ENCODE assay signal across 8 cellular contexts in genomic region chr17:61139219-61139618, GRCh38.
DNase-seq lines count a peak whose midpoint lies in the region; ATAC-seq, FAIRE-seq and TF ChIP-seq lines count a peak whose summit lies in the region.

No MANE protein-coding gene starts in this region.

- intact Hi-C loops in left colon (cut with DNase I, micrococcal nuclease) (no loop called here), vagina (cut with DNase I) (no loop called here)

- peak overlapping the region; percentile 82 for H3K27ac Mint-ChIP-seq in activated T-cell treated with anti-CD3 and anti-CD28 coated beads, Interleukin-2, amount 50 U/mL, for 24 hours

- H3K27me3 ChIP-seq in upper lobe of left lung (no peaks in the 10 kb centered on the region), vagina (no peaks in the 10 kb centered on the region)

- TF ChIP-seq CTCF in upper lobe of left lung (IDR thresholded peaks at IDR 0.05) (no peak), vagina (IDR thresholded peaks at IDR 0.05) (no peak)

- TF ChIP-seq EP300 in upper lobe of left lung (IDR thresholded peaks at IDR 0.05) = no peak

- H3K4me3 ChIP-seq in upper lobe of left lung (no peak overlapping the region), vagina (no peak overlapping the region)

- no peak for TF ChIP-seq POLR2A in GM12891 (IDR thresholded peaks at IDR 0.05; ENCODE audit: low read depth, low read length)
- no peak for TF ChIP-seq POLR2A in upper lobe of left lung (IDR thresholded peaks at IDR 0.05)
- no peak for TF ChIP-seq POLR2A in vagina (IDR thresholded peaks at IDR 0.05)

- 19 to 21% methylated on average over 4 of the region's 4 CpGs for WGBS in upper lobe of left lung, 2 donors

- no peaks in the 10 kb centered on the region for H3K27me3 Mint-ChIP-seq in activated T-cell treated with anti-CD3 and anti-CD28 coated beads, Interleukin-2, amount 50 U/mL, for 24 hours

- H3K4me1 ChIP-seq in upper lobe of left lung (peaks cover 9 to 16% (median 14%) of the 10 kb centered on the region in 4 donors), vagina (peaks cover 11% of the 10 kb centered on the region)

- in situ Hi-C loops in G401 (cut with HindIII; ENCODE audit: low sequenced_read_pairs) = no loop called here

- H3K36me3 Mint-ChIP-seq in activated T-cell treated with anti-CD3 and anti-CD28 coated beads, Interleukin-2, amount 50 U/mL, for 24 hours (ENCODE audit: low read depth) = no peaks in the 10 kb centered on the region

- H3K27ac ChIP-seq in upper lobe of left lung (peak overlapping the region in 2 of 4 donors; percentile 49 to 64), vagina (no peak overlapping the region)

- peak; percentile 55 for DNase-seq in GM12891 (ENCODE audit: insufficient read length, low spot score)
- DNase-seq in NOMO-1 treated with DMSO at 0.1 percent for 48 hours (lab: John Stamatoyannopoulos, UW; ENCODE audit: unreplicated experiment) = peak; percentile 95
- DNase-seq in activated T-cell treated with anti-CD3 and anti-CD28 coated beads, Interleukin-2, amount 50 U/mL, for 24 hours = peak; percentile 38
- peak; percentile 33 for DNase-seq in left colon
- DNase-seq in upper lobe of left lung = peak in 1 of 2 donors; percentile 39
- DNase-seq in G401 (ENCODE audit: low spot score) = no peak
- no peak for DNase-seq in vagina (ENCODE audit: extremely low spot score in 2 of 2)

- no peaks in the 10 kb centered on the region for H3K9me3 ChIP-seq in upper lobe of left lung
- H3K9me3 ChIP-seq in vagina = no peaks in the 10 kb centered on the region

- H3K36me3 ChIP-seq in upper lobe of left lung (no peaks in the 10 kb centered on the region), vagina (no peaks in the 10 kb centered on the region)

- H3K9me3 Mint-ChIP-seq in activated T-cell treated with anti-CD3 and anti-CD28 coated beads, Interleukin-2, amount 50 U/mL, for 24 hours = no peaks in the 10 kb centered on the region

- peaks cover 18% of the 10 kb centered on the region for H3K4me1 Mint-ChIP-seq in activated T-cell treated with anti-CD3 and anti-CD28 coated beads, Interleukin-2, amount 50 U/mL, for 24 hours (ENCODE audit: low read depth)

- peak; percentile 88 for FAIRE-seq in GM12891 (lab: Jason Lieb, UNC)

- ATAC-seq in HG02642 (IDR thresholded peaks at IDR 0.05; ENCODE audit: poor library complexity, unreplicated experiment) (peak; percentile 94), left colon (peak; percentile 82), upper lobe of left lung (ENCODE audit: low FRiP score in 2 of 2) (peak; percentile 65 to 73)

- peak overlapping the region; percentile 39 for H3K4me3 Mint-ChIP-seq in activated T-cell treated with anti-CD3 and anti-CD28 coated beads, Interleukin-2, amount 50 U/mL, for 24 hours

TF ChIP-seq in GM12891, 5 proteins besides CTCF, POLR2A, EP300 and RAD21:
- TF ChIP-seq PAX5 (IDR thresholded peaks at IDR 0.05; ENCODE audit: insufficient read depth, low read length, severe bottlenecking) = no peak
- TF ChIP-seq SPI1 (IDR thresholded peaks at IDR 0.05; ENCODE audit: low read depth, low read length) = peak; percentile 85
TF ChIP-seq in GM12891: peak in this region for 1.

Comparison
In these comparisons a context has a peak if more than half of its experiments do, and no peak if none do; other contexts are left out.
1. DNase-seq: peak in GM12891 (single experiment), NOMO-1 treated with DMSO at 0.1 percent for 48 hours (single experiment), activated T-cell treated with anti-CD3 and anti-CD28 coated beads, Interleukin-2, amount 50 U/mL, for 24 hours (single experiment) and left colon (2 of 2); none in G401 (single experiment) and vagina (0 of 2).
2. Peak in every context shown above with its lines, with median percentiles within 50 percentile points of each other: ATAC-seq.